Comparison of ENCODE assay signal across 1 cellular context in genomic region chr2:96638144-96639121, GRCh38.
TF ChIP-seq lines count a peak whose summit lies in the region.

Gene KANSL3, minus strand, starts transcription at chr2:96638312. Its CDS starts 1,177 bp downstream, at chr2:96637135.

TF ChIP-seq in GM12878, 131 proteins besides CTCF, POLR2A, EP300 and RAD21 (continued from another document):
- peak; percentile 81 to 87; a peak in 3 of 4 replicates for TF ChIP-seq BHLHE40 (IDR thresholded peaks at IDR 0.05; ENCODE audit: borderline replicate concordance in 1 of 2, low read depth in 2 of 2, low read length in 1 of 2)
- TF ChIP-seq CBX3 (IDR thresholded peaks at IDR 0.05; ENCODE audit: borderline replicate concordance, low read depth), result no peak
- TF ChIP-seq RELB (IDR thresholded peaks at IDR 0.05; ENCODE audit: low read depth), result peak; percentile 99
- no peak for TF ChIP-seq SUZ12 (IDR thresholded peaks at IDR 0.05; ENCODE audit: unreplicated experiment)
- no peak for TF ChIP-seq TCF3 (IDR thresholded peaks at IDR 0.05; ENCODE audit: borderline replicate concordance, insufficient read depth, low read depth, low read length)
- TF ChIP-seq MYC (IDR thresholded peaks at IDR 0.05; ENCODE audit: insufficient read depth, insufficient read length, insufficient replicate concordance, low read length, severe bottlenecking), result peak; percentile 46
- TF ChIP-seq GATAD2B (conservative IDR thresholded peaks at IDR 0.05; ENCODE audit: low read depth), result peak; percentile 87
- TF ChIP-seq IKZF1 (conservative IDR thresholded peaks at IDR 0.05), result peak; percentile 86
- TF ChIP-seq RAD51 (IDR thresholded peaks at IDR 0.05), result no peak
- peak; percentile 78 for TF ChIP-seq RFX5 (IDR thresholded peaks at IDR 0.05; ENCODE audit: low read depth, low read length)
- peak; percentile 78; the same call in 1 of the 2 replicates for TF ChIP-seq HDGF (IDR thresholded peaks at IDR 0.05)
- TF ChIP-seq ATF7 (IDR thresholded peaks at IDR 0.05; ENCODE audit: low read depth), result 0 out of 2 replicates have a peak, but pooled peaks have one; percentile 15
- TF ChIP-seq SREBF1 (IDR thresholded peaks at IDR 0.05; ENCODE audit: low read length), result no peak
- no peak for TF ChIP-seq SREBF2 (IDR thresholded peaks at IDR 0.05; ENCODE audit: low read length)
- TF ChIP-seq ATF2 (IDR thresholded peaks at IDR 0.05; ENCODE audit: low read length), result no peak; the same call in 1 of the 2 replicates
- TF ChIP-seq USF2 (IDR thresholded peaks at IDR 0.05; ENCODE audit: borderline replicate concordance, low read depth, low read length), result no peak
- no peak for TF ChIP-seq ATF3 (IDR thresholded peaks at IDR 0.05; ENCODE audit: borderline replicate concordance, extremely low read depth, low read depth, low read length)
- no peak for TF ChIP-seq NR2C1 (IDR thresholded peaks at IDR 0.05)
- no peak for TF ChIP-seq SMAD1 (IDR thresholded peaks at IDR 0.05; ENCODE audit: low read depth, partially characterized antibody)
- TF ChIP-seq JUNB (IDR thresholded peaks at IDR 0.05), result no peak
- no peak for TF ChIP-seq YBX1 (IDR thresholded peaks at IDR 0.05)
- peak; percentile 64; the same call in 1 of the 2 replicates for TF ChIP-seq BACH1 (IDR thresholded peaks at IDR 0.05; ENCODE audit: borderline replicate concordance)
- peak; percentile 84 for TF ChIP-seq CBFB (IDR thresholded peaks at IDR 0.05; ENCODE audit: low read depth)
- TF ChIP-seq CEBPZ (IDR thresholded peaks at IDR 0.05; ENCODE audit: low read depth, low read length), result no peak
- TF ChIP-seq MAX (IDR thresholded peaks at IDR 0.05; ENCODE audit: low read depth, low read length), result peak; percentile 86
- TF ChIP-seq ZSCAN29 (IDR thresholded peaks at IDR 0.05), result peak; percentile 99
- peak; percentile 96 for TF ChIP-seq KLF5 (IDR thresholded peaks at IDR 0.05; ENCODE audit: partially characterized antibody)
- TF ChIP-seq SUPT20H (IDR thresholded peaks at IDR 0.05; ENCODE audit: borderline replicate concordance, control insufficient read depth, low read depth, low read length), result no peak
- TF ChIP-seq TCF12 (IDR thresholded peaks at IDR 0.05; ENCODE audit: low read depth, low read length), result 0 out of 2 replicates have a peak, but pooled peaks have one; percentile 38
- peak; percentile 63 for TF ChIP-seq PKNOX1 (IDR thresholded peaks at IDR 0.05)
- TF ChIP-seq WRNIP1 (IDR thresholded peaks at IDR 0.05; ENCODE audit: borderline replicate concordance, low read depth, low read length), result peak; percentile 97
- TF ChIP-seq RELA (IDR thresholded peaks at IDR 0.05; ENCODE audit: borderline replicate concordance, partially characterized antibody), result peak; percentile 88
- no peak for TF ChIP-seq CUX1 (IDR thresholded peaks at IDR 0.05; ENCODE audit: insufficient replicate concordance, low read depth, low read length)
- peak; percentile 88 for TF ChIP-seq SIN3A (IDR thresholded peaks at IDR 0.05; ENCODE audit: low read depth, low read length)
- peak; percentile 83 for TF ChIP-seq CREB1 (IDR thresholded peaks at IDR 0.05; ENCODE audit: low read depth)
- no peak for TF ChIP-seq IRF3 (IDR thresholded peaks at IDR 0.05)
- TF ChIP-seq ZNF207 (IDR thresholded peaks at IDR 0.05; ENCODE audit: borderline replicate concordance), result peak; percentile 96; the same call in 1 of the 2 replicates
- TF ChIP-seq ZNF384 (IDR thresholded peaks at IDR 0.05; ENCODE audit: borderline replicate concordance, low read depth, low read length), result no peak
- TF ChIP-seq NFIC (IDR thresholded peaks at IDR 0.05; ENCODE audit: low read depth, low read length), result no peak
- peak; percentile 89 for TF ChIP-seq CBX5 (IDR thresholded peaks at IDR 0.05; ENCODE audit: low read depth)
- TF ChIP-seq POLR2AphosphoS5 (IDR thresholded peaks at IDR 0.05; ENCODE audit: low read length), result peak; percentile 76
- TF ChIP-seq USF1 (IDR thresholded peaks at IDR 0.05; ENCODE audit: borderline replicate concordance, extremely low read length, insufficient read depth, low read depth, low read length), result no peak
- peak; percentile 97 for TF ChIP-seq RCOR1 (conservative IDR thresholded peaks at IDR 0.05; ENCODE audit: low read depth, low read length)
- peak; percentile 95 for TF ChIP-seq LARP7 (IDR thresholded peaks at IDR 0.05)
- no peak for TF ChIP-seq NFXL1 (IDR thresholded peaks at IDR 0.05; ENCODE audit: borderline replicate concordance)
- TF ChIP-seq YY1 (IDR thresholded peaks at IDR 0.05; ENCODE audit: low read depth, low read length), result peak; percentile 95
- TF ChIP-seq RB1 (IDR thresholded peaks at IDR 0.05; ENCODE audit: borderline replicate concordance), result peak; percentile 89; the same call in 1 of the 2 replicates
- TF ChIP-seq FOXM1 (IDR thresholded peaks at IDR 0.05; ENCODE audit: low read depth, low read length), result no peak
- TF ChIP-seq DPF2 (IDR thresholded peaks at IDR 0.05), result peak; percentile 69; the same call in 1 of the 2 replicates
- TF ChIP-seq GABPA (IDR thresholded peaks at IDR 0.05; ENCODE audit: low read depth), result peak; percentile 34; the same call in 1 of the 2 replicates
- peak; percentile 84 for TF ChIP-seq CREM (IDR thresholded peaks at IDR 0.05; ENCODE audit: low read depth)
- TF ChIP-seq FOXK2 (IDR thresholded peaks at IDR 0.05), result peak; percentile 83
- TF ChIP-seq POLR2AphosphoS2 (IDR thresholded peaks at IDR 0.05; ENCODE audit: low read depth, low read length), result peak; percentile 86
